ENCODE assay signal across 21 cellular contexts in the genomic region with DNA sequence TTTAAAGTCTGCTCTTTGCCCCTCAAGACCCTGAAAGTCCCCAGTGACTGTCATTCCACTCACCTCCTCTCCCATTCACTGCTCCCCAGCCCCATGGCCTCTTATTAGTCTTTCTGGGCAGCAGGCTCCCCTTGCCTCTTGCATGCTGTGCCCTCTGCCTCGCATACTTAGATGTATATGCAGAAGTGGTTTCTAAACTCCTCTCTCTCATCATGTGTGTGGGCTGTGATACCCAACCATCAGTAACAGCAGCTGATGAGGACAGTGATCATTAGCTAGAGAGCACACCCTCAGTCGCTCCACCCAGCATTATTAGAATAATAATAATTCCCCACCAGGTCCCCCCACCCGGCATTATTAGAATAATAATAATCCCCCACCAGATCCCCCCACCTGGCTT. TPM values are rescaled to one million over a fixed set of nuclear protein-coding genes. Genes with fewer than 3 reads are reported as not detected.
DNase-seq lines count a peak whose midpoint lies in the region; ATAC-seq and TF ChIP-seq lines count a peak whose summit lies in the region.
"Had no signal": no experiment of that assay in that cellular context is flagged by ENCODE, and none has a peak within 500 bp of the region (broad histone marks: within the 10 kb centered on the region; RNA-seq: fewer than 3 reads in every experiment).

No MANE protein-coding gene starts in this region.

- H3K27ac Mint-ChIP-seq in MCF 10A (ENCODE audit: low read depth, unreplicated experiment), result no peak overlapping the region
- H3K27ac Mint-ChIP-seq in activated B cell treated with CpG ODN at 0.5 μM for 24 hours, result peak overlapping the region; percentile 87
- H3K27ac Mint-ChIP-seq: activated CD8-positive, alpha-beta T cell treated with anti-CD3 and anti-CD28 coated beads, Interleukin-2, amount 10 ng/mL, durations not matched to agents 7 days and 5 days; activated naive CD4-positive, alpha-beta T cell treated with anti-CD3 and anti-CD28 coated beads, Interleukin-2, amount 50 U/mL, for 24 hours; type B pancreatic cell; WTC11 had no signal

- no peak overlapping the region for H3K9ac ChIP-seq in neuronal stem cell (ENCODE audit: low read depth, low read length, poor library complexity)
- H3K9ac ChIP-seq: SK-N-SH had no signal

- no peak overlapping the region for H3K14ac ChIP-seq in neuronal stem cell (ENCODE audit: low read length)

- H3K18ac ChIP-seq in neuronal stem cell (ENCODE audit: low read length), result no peak overlapping the region

- BruUV-seq in MCF 10A (replicated peaks; lab: Mats Ljungman, UMichigan), result no TSS peak

- H3K4me1 ChIP-seq in breast epithelium, result peaks cover 5 to 16% of the 10 kb centered on the region in 2 donors
- peaks cover 1 to 12% of the 10 kb centered on the region in 2 donors for H3K4me1 ChIP-seq in neuronal stem cell (ENCODE audit: control insufficient read depth in 2 of 2, insufficient read depth in 1 of 2, low read depth in 1 of 2, low read length in 2 of 2)
- H3K4me1 ChIP-seq in transverse colon, result peaks cover 41 to 73% (median 49%) of the 10 kb centered on the region in 4 donors
- H3K4me1 ChIP-seq: prostate gland had no signal

- DNase-seq in breast epithelium (ENCODE audit: low spot score in 2 of 2), result no peak
- DNase-seq in MCF 10A (ENCODE audit: unreplicated experiment), result no peak
- DNase-seq in activated B cell treated with CpG ODN at 0.5 μM for 24 hours, result no peak
- no peak for DNase-seq in neuronal stem cell (ENCODE audit: low spot score)
- no peak for DNase-seq in transverse colon
- no peak for DNase-seq in glomerular visceral epithelial cell (ENCODE audit: extremely low spot score)
- no peak for DNase-seq in stimulated activated CD4-positive, alpha-beta T cell treated with anti-CD3 and anti-CD28 coated beads, Interleukin-12 subunit alpha, Interleukin-12 subunit beta, amount 100 ng/mL, for 4 hours
- no peak for DNase-seq in activated CD8-positive, alpha-beta memory T cell treated with anti-CD3 and anti-CD28 coated beads, Interleukin-2, amount 50 U/mL, for 4 hours
- DNase-seq: activated CD8-positive, alpha-beta T cell treated with anti-CD3 and anti-CD28 coated beads, Interleukin-2, amount 10 ng/mL, durations not matched to agents 7 days and 5 days; activated T-cell treated with anti-CD3 and anti-CD28 coated beads, Interleukin-2, amount 50 U/mL, for 48 hours; H7; midbrain; NCI-H1436 treated with DMSO at 0.1 percent for 48 hours; NCI-H2171 treated with DMSO at 0.1 percent for 48 hours; NCI-H69; nephron progenitor cell; SK-N-SH had no signal

- H3K27me3 Mint-ChIP-seq in MCF 10A (ENCODE audit: insufficient read depth, unreplicated experiment) (no peaks in the 10 kb centered on the region), activated B cell treated with CpG ODN at 0.5 μM for 24 hours (no peaks in the 10 kb centered on the region)
- H3K27me3 Mint-ChIP-seq: activated naive CD4-positive, alpha-beta T cell treated with anti-CD3 and anti-CD28 coated beads, Interleukin-2, amount 50 U/mL, for 24 hours; type B pancreatic cell had no signal

- ATAC-seq in activated B cell treated with CpG ODN at 0.5 μM for 24 hours (ENCODE audit: low read depth), result peak; percentile 37
- ATAC-seq: activated CD8-positive, alpha-beta T cell treated with anti-CD3 and anti-CD28 coated beads, Interleukin-2, amount 10 ng/mL, durations not matched to agents 7 days and 5 days had no signal

- H3K27me3 ChIP-seq in breast epithelium (no peaks in the 10 kb centered on the region), neuronal stem cell (ENCODE audit: control insufficient read depth in 3 of 3, insufficient read depth in 3 of 3, low read depth in 1 of 3, low read length in 3 of 3) (no peaks in the 10 kb centered on the region), transverse colon (no peaks in the 10 kb centered on the region)

- no peak overlapping the region for H2BK12ac ChIP-seq in neuronal stem cell (ENCODE audit: low read length)

- H2AFZ ChIP-seq in neuronal stem cell (ENCODE audit: low read length), result no peak overlapping the region

- no peak overlapping the region for H2BK120ac ChIP-seq in neuronal stem cell (ENCODE audit: low read depth, low read length)

- H3K4me2 ChIP-seq in neuronal stem cell (ENCODE audit: insufficient read depth, low read length, poor library complexity, severe bottlenecking), result no peak overlapping the region
- H3K4me2 ChIP-seq: SK-N-SH had no signal

- no peak overlapping the region for H2AK5ac ChIP-seq in neuronal stem cell (ENCODE audit: low read depth, low read length)

- H3K4ac ChIP-seq in neuronal stem cell (ENCODE audit: low read length), result no peak overlapping the region

- no peaks in the 10 kb centered on the region for H3K9me3 Mint-ChIP-seq in MCF 10A (ENCODE audit: unreplicated experiment)
- H3K9me3 Mint-ChIP-seq in activated B cell treated with CpG ODN at 0.5 μM for 24 hours, result no peaks in the 10 kb centered on the region
- H3K9me3 Mint-ChIP-seq: activated naive CD4-positive, alpha-beta T cell treated with anti-CD3 and anti-CD28 coated beads, Interleukin-2, amount 50 U/mL, for 24 hours; nephron progenitor cell; type B pancreatic cell; WTC11 had no signal

- no peaks in the 10 kb centered on the region for H3K36me3 Mint-ChIP-seq in MCF 10A (ENCODE audit: insufficient read depth, unreplicated experiment)
- H3K36me3 Mint-ChIP-seq in activated B cell treated with CpG ODN at 0.5 μM for 24 hours (ENCODE audit: low read depth), result peaks cover 79% of the 10 kb centered on the region
- H3K36me3 Mint-ChIP-seq: type B pancreatic cell, WTC11 had no signal

- H3K9me3 ChIP-seq in breast epithelium (no peaks in the 10 kb centered on the region), neuronal stem cell (replicated peaks in 1 of 2; ENCODE audit: control insufficient read depth in 2 of 2, insufficient read depth in 1 of 2, low read depth in 1 of 2, low read length in 2 of 2) (no peaks in the 10 kb centered on the region), transverse colon (no peaks in the 10 kb centered on the region)
- H3K9me3 ChIP-seq: prostate gland, SK-N-SH had no signal

- H4K8ac ChIP-seq in neuronal stem cell (ENCODE audit: low read depth, low read length), result no peak overlapping the region

- intact Hi-C loops in breast epithelium (cut with DNase I; ENCODE audit: low total_unique reads), result no loop called here
- intact Hi-C loops in MCF 10A (cut with micrococcal nuclease), result no loop called here
- intact Hi-C loops in activated B cell treated with CpG ODN at 0.5 μM for 24 hours (cut with micrococcal nuclease), result no loop called here
- intact Hi-C loops in transverse colon (cut with DNase I; ENCODE audit: low total_unique reads), result no loop called here

- H3K4me1 Mint-ChIP-seq in MCF 10A (ENCODE audit: insufficient read depth, unreplicated experiment) (peaks cover 7% of the 10 kb centered on the region), activated B cell treated with CpG ODN at 0.5 μM for 24 hours (peaks cover 99% of the 10 kb centered on the region)
- H3K4me1 Mint-ChIP-seq: nephron progenitor cell had no signal

- CTCF ChIA-PET in MCF 10A (lab: Yijun Ruan, JAX), result interaction anchor here (0.6 to 2.8 kb wide), 3 partner anchors 14 to 385 kb away, joined by 3 to 8 read pairs (median 4); no protein-coding TSS in a partner anchor
- CTCF ChIA-PET in activated B cell treated with CpG ODN at 0.5 μM for 24 hours (lab: Charles Lee), result interaction anchor here (1.7 to 6.4 kb wide), 4 partner anchors 9 to 21 kb away, joined by 6 to 44 read pairs (median 16); no protein-coding TSS in a partner anchor

- no peak overlapping the region for H2BK15ac ChIP-seq in neuronal stem cell (ENCODE audit: low read length)

- H3K36me3 ChIP-seq in breast epithelium, result no peaks in the 10 kb centered on the region
- peaks cover 3 to 7% of the 10 kb centered on the region in 2 donors for H3K36me3 ChIP-seq in neuronal stem cell (replicated peaks in 1 of 2; ENCODE audit: control insufficient read depth in 2 of 2, insufficient read depth in 2 of 2, low read length in 2 of 2)
- H3K36me3 ChIP-seq in transverse colon, result no peaks in the 10 kb centered on the region
- H3K36me3 ChIP-seq: prostate gland had no signal

- no peak overlapping the region for H4K91ac ChIP-seq in neuronal stem cell (ENCODE audit: low read depth, low read length, poor library complexity)

- H3K4me3 Mint-ChIP-seq in MCF 10A (ENCODE audit: unreplicated experiment), result no peak overlapping the region
- H3K4me3 Mint-ChIP-seq in activated B cell treated with CpG ODN at 0.5 μM for 24 hours, result peak overlapping the region; percentile 63
- H3K4me3 Mint-ChIP-seq: activated CD8-positive, alpha-beta T cell treated with anti-CD3 and anti-CD28 coated beads, Interleukin-2, amount 10 ng/mL, durations not matched to agents 7 days and 5 days; activated naive CD4-positive, alpha-beta T cell treated with anti-CD3 and anti-CD28 coated beads, Interleukin-2, amount 50 U/mL, for 24 hours; nephron progenitor cell; type B pancreatic cell; WTC11 had no signal

- TF ChIP-seq POLR2A in breast epithelium (IDR thresholded peaks at IDR 0.05) (no peak), transverse colon (IDR thresholded peaks at IDR 0.05) (no peak)

- H3K4me3 ChIP-seq in breast epithelium (no peak overlapping the region), neuronal stem cell (ENCODE audit: low read length in 2 of 2) (no peak overlapping the region), transverse colon (no peak overlapping the region)
- H3K4me3 ChIP-seq: prostate gland had no signal

- POLR2A ChIA-PET in MCF 10A (lab: Yijun Ruan, JAX), result interaction anchor here (0.7 to 1.2 kb wide), 2 partner anchors 9 to 232 kb away, joined by 3 read pairs; no protein-coding TSS in a partner anchor
- POLR2A ChIA-PET in activated B cell treated with CpG ODN at 0.5 μM for 24 hours (lab: Charles Lee), result interaction anchor here (1.0 to 9.4 kb wide), 3 partner anchors 10 to 17 kb away, joined by 4 to 154 read pairs (median 20); a partner anchor contains a TSS

- no peak for TF ChIP-seq CTCF in breast epithelium (IDR thresholded peaks at IDR 0.05)
- no peak for TF ChIP-seq CTCF in MCF 10A (IDR thresholded peaks at IDR 0.05; ENCODE audit: unreplicated experiment)
- TF ChIP-seq CTCF in activated B cell treated with CpG ODN at 0.5 μM for 24 hours (IDR thresholded peaks at IDR 0.05), result no peak
- no peak for TF ChIP-seq CTCF in transverse colon (IDR thresholded peaks at IDR 0.05)

- H3K79me1 ChIP-seq in neuronal stem cell (ENCODE audit: low read depth, low read length), result no peaks in the 10 kb centered on the region

- in situ Hi-C loops in transverse colon (cut with MboI; ENCODE audit: low pct_ligation_motif_present in 1 of 4, low pct_unique_long_range_greater_than_20kb in 1 of 4, low sequenced_read_pairs in 3 of 4), result no loop called here

- H3K27ac ChIP-seq in breast epithelium, result peak overlapping the region; percentile 34 to 41
- H3K27ac ChIP-seq in neuronal stem cell (replicated peaks; ENCODE audit: low read length), result no peak overlapping the region
- peak overlapping the region; percentile 80 to 93 (median 88) for H3K27ac ChIP-seq in transverse colon
- H3K27ac ChIP-seq: prostate gland had no signal

- no peak for TF ChIP-seq EP300 in transverse colon (IDR thresholded peaks at IDR 0.05; ENCODE audit: low read depth)

- WGBS in neuronal stem cell (ENCODE audit: extremely low coverage in 2 of 2, insufficient read length in 2 of 2, insufficient replicate concordance in 1 of 2), 2 donors, result no CpG with 5 or more reads among the region's 3 CpGs
- 78 to 92% methylated on average over 2 to 3 of the region's 3 CpGs for WGBS in transverse colon (ENCODE audit: low coverage in 1 of 2), 2 donors

- H3K23ac ChIP-seq in neuronal stem cell (ENCODE audit: low read depth, low read length, poor library complexity), result peak overlapping the region; percentile 37

- H2BK5ac ChIP-seq in neuronal stem cell (ENCODE audit: low read length), result no peak overlapping the region

RNA-seq across cellular contexts. Expression of a gene that starts 14.5 kb away (rescaled TPM):
- total RNA-seq in breast epithelium (100 to 1,000 TPM in 1 of 3 donors, 10 to 100 TPM in 2; 59.9 to 102 (median 99.1) TPM), MCF 10A (2022) (19.2 and 24.8 TPM in 2 replicates), activated B cell treated with CpG ODN at 0.5 μM for 24 hours (181 and 191 TPM in 2 replicates), transverse colon (100 to 1,000 TPM in 1 of 4 donors, 10 to 100 TPM in 3; 40.8 to 106 (median 80.4) TPM)
- 77.0 TPM for polyA plus RNA-seq in neuronal stem cell (2013, experiment 1 of 2)
- 79.1 TPM for polyA plus RNA-seq in neuronal stem cell (2013, experiment 2 of 2)

RNA-seq across cellular contexts. Expression of a gene that starts 54.6 kb away (rescaled TPM):
- total RNA-seq in breast epithelium, result 10 to 100 TPM in 2 of 3 donors, 1 to 10 TPM in 1; 5.7 to 46.2 (median 11.5) TPM
- 5.1 and 6.0 TPM in 2 replicates for total RNA-seq in MCF 10A (2022)
- 68.9 and 72.3 TPM in 2 replicates for total RNA-seq in activated B cell treated with CpG ODN at 0.5 μM for 24 hours
- 25.3 TPM for polyA plus RNA-seq in neuronal stem cell (2013, experiment 1 of 2)
- 24.1 TPM for polyA plus RNA-seq in neuronal stem cell (2013, experiment 2 of 2)
- 1 to 10 TPM; 2.6 to 5.4 (median 2.9) TPM for total RNA-seq in transverse colon
